In the genomic region with DNA sequence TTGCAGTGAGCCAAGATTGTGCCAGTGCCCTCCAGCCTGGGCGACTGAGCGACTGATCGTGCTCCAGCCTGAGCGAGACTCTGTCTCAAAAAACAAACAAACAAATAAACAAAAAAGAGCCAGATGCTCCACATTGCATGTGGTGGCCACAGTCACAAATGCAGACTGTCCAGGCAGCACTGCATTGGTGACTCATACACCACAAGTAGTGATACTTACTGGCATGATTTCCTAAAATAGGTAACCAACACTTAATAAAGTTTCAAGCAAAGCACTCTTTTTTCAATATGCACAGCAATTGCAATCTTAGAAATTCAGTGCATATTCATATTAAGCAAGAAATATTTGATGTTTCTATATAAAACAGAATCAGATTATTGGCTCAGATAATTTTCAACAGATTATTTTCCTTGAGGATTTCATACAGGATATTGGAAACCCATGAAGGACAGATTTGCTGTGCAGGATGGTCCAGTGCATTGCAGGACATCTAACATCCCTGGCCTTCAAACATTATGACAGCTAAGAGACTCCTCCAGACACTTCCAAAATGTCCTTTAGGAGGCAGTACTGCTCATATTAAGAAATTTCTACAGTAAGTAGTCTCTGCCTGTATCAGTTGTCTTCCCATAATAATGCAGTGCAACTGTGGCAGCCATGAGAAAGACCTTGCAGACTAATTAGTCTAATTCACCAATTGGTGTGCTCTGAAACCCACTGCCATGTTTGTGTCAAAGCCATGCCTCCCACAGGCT, we compare ENCODE assay signal across 9 cellular contexts. TPM values are rescaled to one million over a fixed set of nuclear protein-coding genes. Genes with fewer than 3 reads are reported as not detected.
DNase-seq lines count a peak whose midpoint lies in the region; ATAC-seq and TF ChIP-seq lines count a peak whose summit lies in the region.
"Had no signal": no experiment of that assay in that cellular context is flagged by ENCODE, and none has a peak within 500 bp of the region (broad histone marks: within the 10 kb centered on the region; RNA-seq: fewer than 3 reads in every experiment).

No MANE protein-coding gene starts in this region.

- H3K27ac ChIP-seq in endodermal cell (ENCODE audit: low read depth, low read length) (no peak overlapping the region), aorta (ENCODE audit: low read depth in 1 of 2, low read length in 2 of 2) (no peak overlapping the region)

- peak; percentile 19 for ATAC-seq in left ventricle myocardium superior
- ATAC-seq in aorta (ENCODE audit: low FRiP score): peak; percentile 41
- ATAC-seq in GM18870 (IDR thresholded peaks at IDR 0.05; ENCODE audit: unreplicated experiment): no peak

- intact Hi-C loops in left ventricle myocardium superior (cut with micrococcal nuclease) (no loop called here), cardiac septum (cut with DNase I) (no loop called here), aorta (cut with DNase I) (no loop called here)

- H3K36me3 Mint-ChIP-seq in endodermal cell (ENCODE audit: low read depth): no peaks in the 10 kb centered on the region

- no peaks in the 10 kb centered on the region for H3K27me3 ChIP-seq in endodermal cell (ENCODE audit: control insufficient read depth, insufficient read depth, low read length, poor library complexity, severe bottlenecking)
- H3K27me3 ChIP-seq in aorta (ENCODE audit: control insufficient read depth in 1 of 2, insufficient read depth in 2 of 2, low read length in 1 of 2): no peaks in the 10 kb centered on the region

- peaks cover 1% of the 10 kb centered on the region for H3K27me3 Mint-ChIP-seq in endodermal cell (ENCODE audit: insufficient read depth)

- no peaks in the 10 kb centered on the region for H3K4me1 Mint-ChIP-seq in endodermal cell

- no peaks in the 10 kb centered on the region for H3K36me3 ChIP-seq in endodermal cell (ENCODE audit: control insufficient read depth, insufficient read depth, low read length)
- H3K36me3 ChIP-seq in aorta (ENCODE audit: control insufficient read depth in 1 of 2, insufficient read depth in 2 of 2, low read length in 1 of 2): no peaks in the 10 kb centered on the region

- H3K4me1 ChIP-seq in endodermal cell (ENCODE audit: control insufficient read depth, insufficient read depth, low read length) (no peaks in the 10 kb centered on the region), aorta (ENCODE audit: control insufficient read depth in 1 of 2, insufficient read depth in 2 of 2, low read length in 2 of 2) (peaks cover 0 to 8% of the 10 kb centered on the region in 2 donors)

- DNase-seq in left ventricle myocardium superior (no peak), cardiac septum (ENCODE audit: low spot score) (no peak), NCI-H69 (lab: John Stamatoyannopoulos, UW) (peak; percentile 3), endodermal cell (no peak), aorta (no peak), NCI-H2081 (lab: John Stamatoyannopoulos, UW) (no peak)
- DNase-seq in stimulated activated naive CD4-positive, alpha-beta T cell treated with Interleukin-2 at 50 U/mL for 16 hours (lab: John Stamatoyannopoulos, UW): no peak
- DNase-seq: activated naive CD4-positive, alpha-beta T cell had no signal

- TF ChIP-seq CTCF in endodermal cell (conservative IDR thresholded peaks at IDR 0.05): peak; percentile 55

- no peak overlapping the region for H3K4me3 ChIP-seq in endodermal cell (ENCODE audit: low read length)
- no peak overlapping the region for H3K4me3 ChIP-seq in aorta (ENCODE audit: low read length in 2 of 2)

- H3K27ac Mint-ChIP-seq in endodermal cell: no peak overlapping the region

- H3K9me3 ChIP-seq in endodermal cell (ENCODE audit: control insufficient read depth, low read length) (no peaks in the 10 kb centered on the region), aorta (ENCODE audit: control insufficient read depth, low read length) (no peaks in the 10 kb centered on the region)

- no peaks in the 10 kb centered on the region for H3K9me3 Mint-ChIP-seq in endodermal cell

- H3K4me3 Mint-ChIP-seq in endodermal cell: no peak overlapping the region

- H3K9ac ChIP-seq in endodermal cell (ENCODE audit: extremely low read depth, low read length, poor library complexity, severe bottlenecking): no peak overlapping the region

- WGBS in endodermal cell (ENCODE audit: insufficient coverage in 1 of 2, insufficient read length in 1 of 2), 2 experiments: 90 to 100% methylated on average over 4 of the region's 4 CpGs
- 96 to 99% methylated on average over 4 of the region's 4 CpGs for WGBS in aorta, 2 donors

RNA-seq across cellular contexts. Expression of a gene that starts 10.5 kb away (rescaled TPM):
- 6.2 TPM for total RNA-seq in left ventricle myocardium superior
- 22.2 TPM for total RNA-seq in cardiac septum
- total RNA-seq in endodermal cell: 1 to 10 TPM in 1 of 2 donors, under 1 TPM in 1; 0.07 to 1.9 TPM
- polyA plus RNA-seq in endodermal cell (2013, experiment 1 of 2): 6.9 TPM
- 6.4 TPM for polyA plus RNA-seq in endodermal cell (2013, experiment 2 of 2)
- 10 to 100 TPM; 22.5 to 26.4 TPM for total RNA-seq in aorta
- polyA plus RNA-seq in aorta: 10 to 100 TPM in 1 of 2 donors, 1 to 10 TPM in 1; 6.9 to 13.1 TPM
